8 cellular contexts compared by ENCODE assay signal in genomic region chr1:47533176-47534039, GRCh38.
DNase-seq lines count a peak whose midpoint lies in the region; ATAC-seq and TF ChIP-seq lines count a peak whose summit lies in the region.

No MANE protein-coding gene starts in this region.

- no peaks in the 10 kb centered on the region for H3K27me3 ChIP-seq in upper lobe of left lung

- H3K9me3 ChIP-seq in upper lobe of left lung, result peaks cover 8 to 10% (median 8%) of the 10 kb centered on the region in 4 donors

- TF ChIP-seq EP300 in upper lobe of left lung (IDR thresholded peaks at IDR 0.05), result no peak

- peak overlapping the region; percentile 38 for H3K4me3 ChIP-seq in epithelial cell of proximal tubule (ENCODE audit: low read depth, low read length)
- H3K4me3 ChIP-seq in upper lobe of left lung, result peak overlapping the region in 3 of 4 donors; percentile 28 to 47 (median 46)

- 19 to 20% methylated on average over 37 to 44 of the region's 57 CpGs for WGBS in upper lobe of left lung, 2 donors

- peak overlapping the region in 3 of 4 donors; percentile 36 to 56 (median 41) for H3K27ac ChIP-seq in upper lobe of left lung

- TF ChIP-seq CTCF in epithelial cell of proximal tubule (conservative IDR thresholded peaks at IDR 0.05; ENCODE audit: low read depth, low read length) (no peak), upper lobe of left lung (IDR thresholded peaks at IDR 0.05) (no peak)

- peak; percentile 32 to 89 for ATAC-seq in upper lobe of left lung (ENCODE audit: low FRiP score in 2 of 2)
- no peak for ATAC-seq in GM21381 (IDR thresholded peaks at IDR 0.05; ENCODE audit: unreplicated experiment)
- ATAC-seq in GM21723 (IDR thresholded peaks at IDR 0.05; ENCODE audit: unreplicated experiment), result no peak

- peak; percentile 56 for DNase-seq in GM04504 (ENCODE audit: low read depth)
- peak; percentile 91 for DNase-seq in NCI-H69 (lab: John Stamatoyannopoulos, UW)
- DNase-seq in epithelial cell of proximal tubule (ENCODE audit: low read depth), result no peak
- peak; percentile 56 for DNase-seq in mucosa of gallbladder (ENCODE audit: low spot score)
- peak in 1 of 2 donors; percentile 85 for DNase-seq in upper lobe of left lung
- no peak for DNase-seq in NOMO-1 (lab: John Stamatoyannopoulos, UW; ENCODE audit: unreplicated experiment in 2 of 2)

- peaks cover 14 to 25% (median 20%) of the 10 kb centered on the region in 4 donors for H3K4me1 ChIP-seq in upper lobe of left lung

- no peak for TF ChIP-seq POLR2A in upper lobe of left lung (IDR thresholded peaks at IDR 0.05)

- H3K36me3 ChIP-seq in upper lobe of left lung, result no peaks in the 10 kb centered on the region

Comparison
In these comparisons a context has a peak if more than half of its experiments do, and no peak if none do; other contexts are left out.
1. DNase-seq: peak in GM04504 (single experiment), NCI-H69 (single experiment) and mucosa of gallbladder (single experiment); none in epithelial cell of proximal tubule (single experiment) and NOMO-1 (0 of 2).
2. ATAC-seq: peak in upper lobe of left lung (2 of 2); none in GM21381 (single experiment) and GM21723 (single experiment).